8 cellular contexts compared by ENCODE assay signal in genomic region chr1:11979818-11980675, GRCh38. TPM values are rescaled to one million over a fixed set of nuclear protein-coding genes. Genes with fewer than 3 reads are reported as not detected.
A peak's percentile ranks its signal among the peaks of the same experiment; 100 is the strongest.
DNase-seq lines count a peak whose midpoint lies in the region; ATAC-seq lines count a peak whose summit lies in the region.

Gene MFN2 (plus strand): TSS chr1:11980444. CDS start chr1:11989169, 8,725 bp downstream.

- H3K4me2 ChIP-seq in BLaER1, result peak within 1 kb of the TSS; percentile 98

- peak within 1 kb of the TSS; percentile 89 for H3K27ac ChIP-seq in BLaER1

- H3K4me1 ChIP-seq in BLaER1, result peaks cover 45% of the 10 kb centered on the region

- peaks cover 43% of the 10 kb centered on the region for H4K20me1 ChIP-seq in BLaER1

- no peaks in the 10 kb centered on the region for H3K9me3 ChIP-seq in BLaER1

- H3K9me3 Mint-ChIP-seq in activated CD4-positive, alpha-beta T cell treated with anti-CD3 and anti-CD28 coated beads, Interleukin-2, amount 10 ng/mL, durations not matched to agents 7 days and 5 days, result no peaks in the 10 kb centered on the region

- H3K27ac Mint-ChIP-seq in activated CD4-positive, alpha-beta T cell treated with anti-CD3 and anti-CD28 coated beads, Interleukin-2, amount 10 ng/mL, durations not matched to agents 7 days and 5 days, result peak within 1 kb of the TSS; percentile 97

- POLR2A ChIA-PET in activated CD4-positive, alpha-beta T cell treated with anti-CD3 and anti-CD28 coated beads, Interleukin-2, amount 10 ng/mL, durations not matched to agents 7 days and 5 days (lab: Charles Lee), result interaction anchor here (0.6 kb wide), 2 partner anchors 16 to 1115 kb away, joined by 3 to 5 read pairs; no protein-coding TSS in a partner anchor

- peaks cover 9% of the 10 kb centered on the region for H3K36me3 Mint-ChIP-seq in activated CD4-positive, alpha-beta T cell treated with anti-CD3 and anti-CD28 coated beads, Interleukin-2, amount 10 ng/mL, durations not matched to agents 7 days and 5 days (ENCODE audit: low read depth)

- peaks cover 43% of the 10 kb centered on the region for H3K4me1 Mint-ChIP-seq in activated CD4-positive, alpha-beta T cell treated with anti-CD3 and anti-CD28 coated beads, Interleukin-2, amount 10 ng/mL, durations not matched to agents 7 days and 5 days

- peak within 1 kb of the TSS; percentile 95 for H3K9ac ChIP-seq in BLaER1

- H3K4me3 ChIP-seq in BLaER1, result peak within 1 kb of the TSS; percentile 99

- CTCF ChIA-PET in activated CD4-positive, alpha-beta T cell treated with anti-CD3 and anti-CD28 coated beads, Interleukin-2, amount 10 ng/mL, durations not matched to agents 7 days and 5 days (lab: Charles Lee), result interaction anchor here (0.5 to 1.6 kb wide), 4 partner anchors 21 to 197 kb away, joined by 3 read pairs; no protein-coding TSS in a partner anchor

- ATAC-seq in GM19328 (IDR thresholded peaks at IDR 0.05; ENCODE audit: unreplicated experiment), result peak; percentile 86
- ATAC-seq in HG03520 (IDR thresholded peaks at IDR 0.05; ENCODE audit: unreplicated experiment), result peak; percentile 89

- peaks cover 46% of the 10 kb centered on the region for H3K36me3 ChIP-seq in BLaER1

- no peaks in the 10 kb centered on the region for H3K27me3 Mint-ChIP-seq in activated CD4-positive, alpha-beta T cell treated with anti-CD3 and anti-CD28 coated beads, Interleukin-2, amount 10 ng/mL, durations not matched to agents 7 days and 5 days

- peak; percentile 95 for DNase-seq in NCI-H69 (lab: John Stamatoyannopoulos, UW)
- DNase-seq in activated CD4-positive, alpha-beta T cell treated with anti-CD3 and anti-CD28 coated beads, Interleukin-2, amount 10 ng/mL, durations not matched to agents 7 days and 5 days, result peak; percentile 94
- peak; percentile 82 for DNase-seq in cortex of kidney (lab: John Stamatoyannopoulos, UW)
- DNase-seq in left kidney (ENCODE audit: low read depth, low spot score), result peak; percentile 100
- DNase-seq in stimulated activated CD4-positive, alpha-beta T cell treated with anti-CD3 and anti-CD28 coated beads, Interleukin-2, amount 100 ng/mL, for 24 hours, result peak; percentile 93 to 94

- H3K27me3 ChIP-seq in BLaER1, result no peaks in the 10 kb centered on the region

- H3K4me3 Mint-ChIP-seq in activated CD4-positive, alpha-beta T cell treated with anti-CD3 and anti-CD28 coated beads, Interleukin-2, amount 10 ng/mL, durations not matched to agents 7 days and 5 days, result peak within 1 kb of the TSS; percentile 97

RNA-seq across cellular contexts. Expression of gene MFN2, which starts in this region (rescaled TPM):
- total RNA-seq in activated CD4-positive, alpha-beta T cell treated with anti-CD3 and anti-CD28 coated beads, Interleukin-2, amount 10 ng/mL, durations not matched to agents 7 days and 5 days, result 10 to 100 TPM; 46.3 to 60.3 TPM

Comparison
In these comparisons a context has a peak if more than half of its experiments do, and no peak if none do; other contexts are left out.
1. Peak in every context shown above with its lines: DNase-seq, ATAC-seq, H3K4me3 ChIP-seq and H3K27ac ChIP-seq.